24 cellular contexts compared by ENCODE assay signal in the genomic region with DNA sequence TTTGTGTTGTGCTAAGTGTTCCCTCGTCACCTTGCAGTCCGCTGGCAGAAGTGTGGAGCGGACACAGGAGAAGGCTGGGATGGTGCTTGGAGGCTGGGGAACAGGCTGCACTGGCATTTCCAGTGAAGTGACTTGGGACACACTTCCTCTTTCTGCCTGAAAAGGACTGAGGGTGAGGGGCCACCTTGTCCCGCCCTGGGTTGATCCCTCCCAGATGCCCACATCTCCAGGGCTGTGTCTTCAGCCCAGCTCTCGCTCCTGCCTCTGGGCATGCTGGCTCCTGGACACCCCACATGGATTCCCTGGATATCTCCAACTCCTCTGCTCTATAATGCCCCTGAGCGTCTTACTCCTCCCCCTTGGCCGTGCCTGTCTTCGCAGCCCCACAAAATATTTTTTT.
"Had no signal": no experiment of that assay in that cellular context is flagged by ENCODE, and none has a peak within 500 bp of the region (broad histone marks: within the 10 kb centered on the region; RNA-seq: fewer than 3 reads in every experiment).

No MANE protein-coding gene starts in this region.

- H3K36me3 Mint-ChIP-seq: immature natural killer cell; natural killer cell treated with Interleukin-12 subunit alpha and Interleukin-12 subunit beta and Interleukin-15 and Interleukin-18, amount 100 ng/mL, for 72 hours; stimulated activated naive B cell treated with anti-CD40 and anti-IgM and Interleukin-4, amounts not matched to agents 10 μg/mL and 1 μg/mL and 100 μg/mL, for 72 hours had no signal

- DNase-seq: effector memory CD8-positive, alpha-beta T cell; esophagus squamous epithelium; foreskin fibroblast; glutamatergic neuron; immature natural killer cell; left cardiac atrium; left ventricle myocardium inferior; lower lobe of right lung; mesenchymal stem cell; midbrain; spleen; stimulated activated CD4-positive, alpha-beta T cell treated with anti-CD3 and anti-CD28 coated beads, Interleukin-15, amount 100 ng/mL, for 24 hours; stimulated activated CD4-positive, alpha-beta T cell treated with anti-CD3 and anti-CD28 coated beads, Interleukin-1b, Interleukin-23, amount 100 ng/mL, for 48 hours; stimulated activated CD4-positive, alpha-beta T cell treated with anti-CD3 and anti-CD28 coated beads, Interleukin-4, amount 100 ng/mL, for 24 hours; stimulated activated naive B cell treated with anti-CD40 and anti-IgM and Interleukin-4, amounts not matched to agents 10 μg/mL and 1 μg/mL and 100 μg/mL, for 72 hours; stimulated activated naive CD8-positive, alpha-beta T cell treated with anti-CD3 and anti-CD28 coated beads, Interleukin-15, amount 100 ng/mL, for 72 hours; testis; transverse colon; uterus had no signal

- H3K4me1 ChIP-seq: esophagus squamous epithelium, gastroesophageal sphincter, lower lobe of right lung, spleen, testis, transverse colon, uterus had no signal

- H3K27ac Mint-ChIP-seq: immature natural killer cell; natural killer cell treated with Interleukin-12 subunit alpha and Interleukin-12 subunit beta and Interleukin-15 and Interleukin-18, amount 100 ng/mL, for 72 hours; stimulated activated naive B cell treated with anti-CD40 and anti-IgM and Interleukin-4, amounts not matched to agents 10 μg/mL and 1 μg/mL and 100 μg/mL, for 72 hours had no signal

- FAIRE-seq: keratinocyte had no signal

- H3K27me3 ChIP-seq: esophagus squamous epithelium, gastroesophageal sphincter, neutrophil, spleen, testis, transverse colon, uterus had no signal

- H3K27me3 Mint-ChIP-seq: effector memory CD8-positive, alpha-beta T cell; natural killer cell treated with Interleukin-12 subunit alpha and Interleukin-12 subunit beta and Interleukin-15 and Interleukin-18, amount 100 ng/mL, for 72 hours; stimulated activated naive B cell treated with anti-CD40 and anti-IgM and Interleukin-4, amounts not matched to agents 10 μg/mL and 1 μg/mL and 100 μg/mL, for 72 hours; stimulated activated naive CD8-positive, alpha-beta T cell treated with anti-CD3 and anti-CD28 coated beads, Interleukin-15, amount 100 ng/mL, for 72 hours had no signal

- H3K27ac ChIP-seq: esophagus squamous epithelium, gastroesophageal sphincter, left ventricle myocardium inferior, lower lobe of right lung, neutrophil, spleen, testis, transverse colon, uterus had no signal

- H3K4me3 ChIP-seq: esophagus squamous epithelium, gastroesophageal sphincter, left ventricle myocardium inferior, lower lobe of right lung, spleen, testis, transverse colon, uterus had no signal

- H3K9me3 ChIP-seq: esophagus squamous epithelium, gastroesophageal sphincter, left ventricle myocardium inferior, lower lobe of right lung, neutrophil, spleen, testis, transverse colon, uterus had no signal

- H3K9me3 Mint-ChIP-seq: effector memory CD8-positive, alpha-beta T cell; stimulated activated naive B cell treated with anti-CD40 and anti-IgM and Interleukin-4, amounts not matched to agents 10 μg/mL and 1 μg/mL and 100 μg/mL, for 72 hours had no signal

- ATAC-seq: effector memory CD8-positive, alpha-beta T cell; gastroesophageal sphincter; left cardiac atrium; lower lobe of right lung; natural killer cell treated with Interleukin-12 subunit alpha and Interleukin-12 subunit beta and Interleukin-15 and Interleukin-18, amount 100 ng/mL, for 72 hours; sciatic nerve; stimulated activated naive B cell treated with anti-CD40 and anti-IgM and Interleukin-4, amounts not matched to agents 10 μg/mL and 1 μg/mL and 100 μg/mL, for 72 hours; stimulated activated naive CD8-positive, alpha-beta T cell treated with anti-CD3 and anti-CD28 coated beads, Interleukin-15, amount 100 ng/mL, for 72 hours had no signal

- H3K4me3 Mint-ChIP-seq: effector memory CD8-positive, alpha-beta T cell; immature natural killer cell; natural killer cell treated with Interleukin-12 subunit alpha and Interleukin-12 subunit beta and Interleukin-15 and Interleukin-18, amount 100 ng/mL, for 72 hours; stimulated activated naive B cell treated with anti-CD40 and anti-IgM and Interleukin-4, amounts not matched to agents 10 μg/mL and 1 μg/mL and 100 μg/mL, for 72 hours; stimulated activated naive CD8-positive, alpha-beta T cell treated with anti-CD3 and anti-CD28 coated beads, Interleukin-15, amount 100 ng/mL, for 72 hours had no signal

- H3K4me1 Mint-ChIP-seq: immature natural killer cell; stimulated activated naive B cell treated with anti-CD40 and anti-IgM and Interleukin-4, amounts not matched to agents 10 μg/mL and 1 μg/mL and 100 μg/mL, for 72 hours; stimulated activated naive CD8-positive, alpha-beta T cell treated with anti-CD3 and anti-CD28 coated beads, Interleukin-15, amount 100 ng/mL, for 72 hours had no signal

- H3K36me3 ChIP-seq: esophagus squamous epithelium, gastroesophageal sphincter, lower lobe of right lung, neutrophil, spleen, transverse colon, uterus had no signal
